1 cellular context compared by ENCODE assay signal in genomic region chr20:63519765-63520593, GRCh38.
TF ChIP-seq lines count a peak whose summit lies in the region.

No MANE protein-coding gene starts in this region.

TF ChIP-seq in HepG2, 621 proteins besides CTCF, POLR2A, EP300 and RAD21 (continues in another document):
- TF ChIP-seq ZNF777 (CRISPR knock-in tag; IDR thresholded peaks at IDR 0.05) = peak; percentile 90; the same call in 1 of the 2 replicates
- TF ChIP-seq, protein P1, sequence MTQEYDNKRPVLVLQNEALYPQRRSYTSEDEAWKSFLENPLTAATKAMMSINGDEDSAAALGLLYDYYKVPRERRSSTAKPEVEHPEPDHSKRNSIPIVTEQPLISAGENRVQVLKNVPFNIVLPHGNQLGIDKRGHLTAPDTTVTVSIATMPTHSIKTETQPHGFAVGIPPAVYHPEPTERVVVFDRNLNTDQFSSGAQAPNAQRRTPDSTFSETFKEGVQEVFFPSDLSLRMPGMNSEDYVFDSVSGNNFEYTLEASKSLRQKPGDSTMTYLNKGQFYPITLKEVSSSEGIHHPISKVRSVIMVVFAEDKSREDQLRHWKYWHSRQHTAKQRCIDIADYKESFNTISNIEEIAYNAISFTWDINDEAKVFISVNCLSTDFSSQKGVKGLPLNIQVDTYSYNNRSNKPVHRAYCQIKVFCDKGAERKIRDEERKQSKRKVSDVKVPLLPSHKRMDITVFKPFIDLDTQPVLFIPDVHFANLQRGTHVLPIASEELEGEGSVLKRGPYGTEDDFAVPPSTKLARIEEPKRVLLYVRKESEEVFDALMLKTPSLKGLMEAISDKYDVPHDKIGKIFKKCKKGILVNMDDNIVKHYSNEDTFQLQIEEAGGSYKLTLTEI (CRISPR knock-in tag; conservative IDR thresholded peaks at IDR 0.05) = no peak
- TF ChIP-seq, protein P2, sequence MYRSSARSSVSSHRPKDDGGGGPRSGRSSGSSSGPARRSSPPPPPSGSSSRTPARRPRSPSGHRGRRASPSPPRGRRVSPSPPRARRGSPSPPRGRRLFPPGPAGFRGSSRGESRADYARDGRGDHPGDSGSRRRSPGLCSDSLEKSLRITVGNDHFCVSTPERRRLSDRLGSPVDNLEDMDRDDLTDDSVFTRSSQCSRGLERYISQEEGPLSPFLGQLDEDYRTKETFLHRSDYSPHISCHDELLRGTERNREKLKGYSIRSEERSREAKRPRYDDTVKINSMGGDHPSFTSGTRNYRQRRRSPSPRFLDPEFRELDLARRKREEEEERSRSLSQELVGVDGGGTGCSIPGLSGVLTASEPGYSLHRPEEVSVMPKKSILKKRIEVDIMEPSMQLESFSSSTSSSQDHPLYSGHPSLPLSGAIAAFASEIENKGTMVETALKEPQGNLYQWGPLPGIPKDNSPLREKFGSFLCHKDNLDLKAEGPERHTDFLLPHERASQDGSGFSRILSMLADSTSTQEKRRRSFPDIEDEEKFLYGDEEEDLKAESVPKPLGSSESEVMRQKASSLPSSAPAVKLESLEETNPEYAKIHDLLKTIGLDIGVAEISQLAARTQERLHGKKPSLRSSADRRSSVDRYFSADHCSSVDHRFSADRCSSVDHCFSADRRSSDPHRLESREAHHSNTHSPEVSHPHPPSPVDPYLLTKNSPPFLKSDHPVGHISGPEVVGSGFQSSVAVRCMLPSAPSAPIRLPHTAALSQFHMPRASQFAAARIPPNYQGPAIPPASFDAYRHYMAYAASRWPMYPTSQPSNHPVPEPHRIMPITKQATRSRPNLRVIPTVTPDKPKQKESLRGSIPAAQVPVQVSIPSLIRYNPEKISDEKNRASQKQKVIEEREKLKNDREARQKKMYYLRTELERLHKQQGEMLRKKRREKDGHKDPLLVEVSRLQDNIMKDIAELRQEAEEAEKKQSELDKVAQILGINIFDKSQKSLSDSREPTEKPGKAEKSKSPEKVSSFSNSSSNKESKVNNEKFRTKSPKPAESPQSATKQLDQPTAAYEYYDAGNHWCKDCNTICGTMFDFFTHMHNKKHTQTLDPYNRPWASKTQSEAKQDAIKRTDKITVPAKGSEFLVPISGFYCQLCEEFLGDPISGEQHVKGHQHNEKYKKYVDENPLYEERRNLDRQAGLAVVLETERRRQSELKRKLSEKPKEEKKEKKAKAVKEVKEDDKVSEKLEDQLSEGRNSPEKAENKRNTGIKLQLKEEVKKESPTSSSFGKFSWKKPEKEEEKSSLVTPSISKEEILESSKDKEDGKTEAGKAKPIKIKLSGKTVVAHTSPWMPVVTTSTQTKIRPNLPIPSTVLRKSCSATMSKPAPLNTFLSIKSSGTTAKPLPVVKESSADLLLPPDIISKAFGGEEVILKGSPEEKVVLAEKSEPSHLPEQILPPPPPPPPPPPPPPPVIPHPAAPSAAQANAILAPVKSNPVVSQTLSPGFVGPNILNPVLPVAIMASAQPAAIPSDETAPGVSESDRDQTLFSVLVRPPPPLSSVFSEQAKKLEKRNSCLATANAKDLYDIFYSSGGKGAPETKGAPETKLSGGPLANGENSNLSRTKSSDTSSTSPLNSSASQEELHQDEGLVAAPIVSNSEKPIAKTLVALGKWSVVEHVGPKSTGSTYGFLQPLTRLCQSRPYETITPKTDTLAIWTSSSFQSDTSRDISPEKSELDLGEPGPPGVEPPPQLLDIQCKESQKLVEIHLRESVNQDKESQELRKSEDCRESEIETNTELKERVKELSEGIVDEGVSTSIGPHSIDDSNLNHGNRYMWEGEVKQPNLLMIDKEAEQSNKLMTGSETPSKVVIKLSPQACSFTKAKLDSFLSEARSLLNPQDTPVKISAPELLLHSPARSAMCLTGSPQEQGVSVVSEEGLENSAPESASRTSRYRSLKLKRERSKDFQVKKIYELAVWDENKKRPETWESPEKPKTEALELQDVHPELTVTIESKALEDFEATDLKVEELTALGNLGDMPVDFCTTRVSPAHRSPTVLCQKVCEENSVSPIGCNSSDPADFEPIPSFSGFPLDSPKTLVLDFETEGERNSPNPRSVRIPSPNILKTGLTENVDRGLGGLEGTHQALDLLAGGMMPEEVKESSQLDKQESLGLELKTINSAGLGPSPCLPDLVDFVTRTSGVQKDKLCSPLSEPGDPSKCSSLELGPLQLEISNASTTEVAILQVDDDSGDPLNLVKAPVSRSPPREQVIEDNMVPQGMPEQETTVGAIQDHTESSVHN (CRISPR knock-in tag; IDR thresholded peaks at IDR 0.05) = no peak
- no peak for TF ChIP-seq JUND (CRISPR knock-in tag; IDR thresholded peaks at IDR 0.05)
- TF ChIP-seq KDM5B (CRISPR knock-in tag; IDR thresholded peaks at IDR 0.05; ENCODE audit: borderline replicate concordance) = peak; percentile 71; the same call in 1 of the 2 replicates
- no peak for TF ChIP-seq XBP1 (CRISPR knock-in tag; IDR thresholded peaks at IDR 0.05)
- no peak for TF ChIP-seq MZF1 (CRISPR knock-in tag; IDR thresholded peaks at IDR 0.05; ENCODE audit: borderline replicate concordance)
- no peak for TF ChIP-seq ZNF317 (CRISPR knock-in tag; IDR thresholded peaks at IDR 0.05)
- no peak for TF ChIP-seq DR1 (CRISPR knock-in tag; IDR thresholded peaks at IDR 0.05)
- peak; percentile 23; the same call in 1 of the 2 replicates for TF ChIP-seq HOXD1 (CRISPR knock-in tag; IDR thresholded peaks at IDR 0.05)
- no peak for TF ChIP-seq TEAD2 (CRISPR knock-in tag; IDR thresholded peaks at IDR 0.05)
- no peak for TF ChIP-seq ZNF557 (CRISPR knock-in tag; IDR thresholded peaks at IDR 0.05)
- TF ChIP-seq ZNF703 (CRISPR knock-in tag; IDR thresholded peaks at IDR 0.05; ENCODE audit: borderline replicate concordance) = 0 out of 2 replicates have a peak, but pooled peaks have one; percentile 51
- TF ChIP-seq ZBTB42 (CRISPR knock-in tag; IDR thresholded peaks at IDR 0.05) = no peak
- TF ChIP-seq RORA (CRISPR knock-in tag; IDR thresholded peaks at IDR 0.05) = no peak
- no peak for TF ChIP-seq ATF7 (IDR thresholded peaks at IDR 0.05)
- no peak for TF ChIP-seq ATF7 (CRISPR knock-in tag; IDR thresholded peaks at IDR 0.05)
- no peak for TF ChIP-seq KAT8 (CRISPR knock-in tag; IDR thresholded peaks at IDR 0.05)
- no peak; the same call in 1 of the 2 replicates for TF ChIP-seq THAP11 (CRISPR knock-in tag; IDR thresholded peaks at IDR 0.05)
- 0 out of 2 replicates have a peak, but pooled peaks have one; percentile 19 for TF ChIP-seq ZNF280B (CRISPR knock-in tag; IDR thresholded peaks at IDR 0.05; ENCODE audit: borderline replicate concordance)
- TF ChIP-seq EED (CRISPR knock-in tag; IDR thresholded peaks at IDR 0.05) = peak; percentile 23; the same call in 1 of the 2 replicates
- TF ChIP-seq ZNF607 (CRISPR knock-in tag; IDR thresholded peaks at IDR 0.05; ENCODE audit: borderline replicate concordance) = no peak
- TF ChIP-seq, protein P3, sequence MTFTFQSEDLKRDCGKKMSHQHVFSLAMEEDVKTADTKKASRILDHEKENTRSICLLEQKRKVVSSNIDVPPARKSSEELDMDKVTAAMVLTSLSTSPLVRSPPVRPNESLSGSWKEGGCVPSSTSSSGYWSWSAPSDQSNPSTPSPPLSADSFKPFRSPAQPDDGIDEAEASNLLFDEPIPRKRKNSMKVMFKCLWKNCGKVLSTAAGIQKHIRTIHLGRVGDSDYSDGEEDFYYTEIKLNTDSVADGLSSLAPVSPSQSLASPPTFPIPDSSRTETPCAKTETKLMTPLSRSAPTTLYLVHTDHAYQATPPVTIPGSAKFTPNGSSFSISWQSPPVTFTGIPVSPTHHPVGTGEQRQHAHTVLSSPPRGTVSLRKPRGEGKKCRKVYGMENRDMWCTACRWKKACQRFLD (CRISPR knock-in tag; IDR thresholded peaks at IDR 0.05; ENCODE audit: borderline replicate concordance) = 0 out of 2 replicates have a peak, but pooled peaks have one; percentile 40
- 0 out of 2 replicates have a peak, but pooled peaks have one; percentile 5 for TF ChIP-seq ARHGAP35 (CRISPR knock-in tag; IDR thresholded peaks at IDR 0.05; ENCODE audit: borderline replicate concordance)
- TF ChIP-seq, protein P4, sequence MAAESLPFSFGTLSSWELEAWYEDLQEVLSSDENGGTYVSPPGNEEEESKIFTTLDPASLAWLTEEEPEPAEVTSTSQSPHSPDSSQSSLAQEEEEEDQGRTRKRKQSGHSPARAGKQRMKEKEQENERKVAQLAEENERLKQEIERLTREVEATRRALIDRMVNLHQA (CRISPR knock-in tag; IDR thresholded peaks at IDR 0.05) = no peak
- TF ChIP-seq FOXO1 (CRISPR knock-in tag; IDR thresholded peaks at IDR 0.05) = no peak
- TF ChIP-seq TBX3 (IDR thresholded peaks at IDR 0.05; ENCODE audit: borderline replicate concordance) = no peak
- no peak for TF ChIP-seq CBX5 (CRISPR knock-in tag; IDR thresholded peaks at IDR 0.05; ENCODE audit: borderline replicate concordance)
- no peak for TF ChIP-seq MAX (IDR thresholded peaks at IDR 0.05)
- no peak for TF ChIP-seq MBD4 (IDR thresholded peaks at IDR 0.05; ENCODE audit: borderline replicate concordance, low read length)
- 0 out of 2 replicates have a peak, but pooled peaks have one; percentile 33 for TF ChIP-seq HOXA9 (CRISPR knock-in tag; IDR thresholded peaks at IDR 0.05; ENCODE audit: borderline replicate concordance)
- no peak for TF ChIP-seq ZNF737 (CRISPR knock-in tag; IDR thresholded peaks at IDR 0.05; ENCODE audit: borderline replicate concordance)
- no peak for TF ChIP-seq CHD2 (IDR thresholded peaks at IDR 0.05; ENCODE audit: low read depth, low read length)
- TF ChIP-seq HDAC2 (CRISPR knock-in tag; IDR thresholded peaks at IDR 0.05) = no peak
- TF ChIP-seq ZNF468 (CRISPR knock-in tag; IDR thresholded peaks at IDR 0.05) = no peak
- TF ChIP-seq, protein P5, sequence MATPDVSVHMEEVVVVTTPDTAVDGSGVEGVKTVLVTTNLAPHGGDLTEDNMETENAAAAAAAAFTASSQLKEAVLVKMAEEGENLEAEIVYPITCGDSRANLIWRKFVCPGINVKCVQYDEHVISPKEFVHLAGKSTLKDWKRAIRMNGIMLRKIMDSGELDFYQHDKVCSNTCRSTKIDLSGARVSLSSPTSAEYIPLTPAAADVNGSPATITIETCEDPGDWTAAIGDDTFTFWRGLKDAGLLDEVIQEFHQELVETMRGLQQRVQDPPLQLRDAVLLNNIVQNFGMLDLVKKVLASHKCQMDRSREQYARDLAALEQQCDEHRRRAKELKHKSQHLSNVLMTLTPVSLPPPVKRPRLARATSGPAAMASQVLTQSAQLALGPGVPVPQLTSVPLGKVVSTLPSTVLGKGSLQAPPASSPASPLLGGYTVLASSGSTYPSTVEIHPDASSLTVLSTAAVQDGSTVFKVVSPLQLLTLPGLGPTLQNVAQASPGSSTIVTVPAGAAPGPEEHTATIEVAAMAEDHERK (CRISPR knock-in tag; IDR thresholded peaks at IDR 0.05; ENCODE audit: low read depth) = no peak
- peak; percentile 16; the same call in 1 of the 2 replicates for TF ChIP-seq SAP130 (CRISPR knock-in tag; IDR thresholded peaks at IDR 0.05; ENCODE audit: low read depth)
- TF ChIP-seq ZNF879 (CRISPR knock-in tag; IDR thresholded peaks at IDR 0.05) = 0 out of 2 replicates have a peak, but pooled peaks have one; percentile 33
- no peak for TF ChIP-seq CEBPB (IDR thresholded peaks at IDR 0.05; ENCODE audit: borderline replicate concordance, low read depth, low read length)
- TF ChIP-seq ZSCAN12 (CRISPR knock-in tag; IDR thresholded peaks at IDR 0.05) = no peak
- TF ChIP-seq HBP1 (CRISPR knock-in tag; IDR thresholded peaks at IDR 0.05; ENCODE audit: low read depth) = no peak
- TF ChIP-seq, protein P6, sequence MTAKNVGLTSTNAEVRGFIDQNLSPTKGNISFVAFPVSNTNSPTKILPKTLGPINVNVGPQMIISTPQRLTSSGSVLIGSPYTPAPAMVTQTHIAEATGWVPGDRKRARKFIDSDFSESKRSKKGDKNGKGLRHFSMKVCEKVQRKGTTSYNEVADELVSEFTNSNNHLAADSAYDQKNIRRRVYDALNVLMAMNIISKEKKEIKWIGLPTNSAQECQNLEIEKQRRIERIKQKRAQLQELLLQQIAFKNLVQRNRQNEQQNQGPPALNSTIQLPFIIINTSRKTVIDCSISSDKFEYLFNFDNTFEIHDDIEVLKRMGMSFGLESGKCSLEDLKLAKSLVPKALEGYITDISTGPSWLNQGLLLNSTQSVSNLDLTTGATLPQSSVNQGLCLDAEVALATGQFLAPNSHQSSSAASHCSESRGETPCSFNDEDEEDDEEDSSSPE (CRISPR knock-in tag; IDR thresholded peaks at IDR 0.05) = no peak
- TF ChIP-seq RXRB (CRISPR knock-in tag; IDR thresholded peaks at IDR 0.05; ENCODE audit: borderline replicate concordance) = no peak
- TF ChIP-seq SRF (IDR thresholded peaks at IDR 0.05; ENCODE audit: low read depth, low read length) = no peak
- TF ChIP-seq, protein P7, sequence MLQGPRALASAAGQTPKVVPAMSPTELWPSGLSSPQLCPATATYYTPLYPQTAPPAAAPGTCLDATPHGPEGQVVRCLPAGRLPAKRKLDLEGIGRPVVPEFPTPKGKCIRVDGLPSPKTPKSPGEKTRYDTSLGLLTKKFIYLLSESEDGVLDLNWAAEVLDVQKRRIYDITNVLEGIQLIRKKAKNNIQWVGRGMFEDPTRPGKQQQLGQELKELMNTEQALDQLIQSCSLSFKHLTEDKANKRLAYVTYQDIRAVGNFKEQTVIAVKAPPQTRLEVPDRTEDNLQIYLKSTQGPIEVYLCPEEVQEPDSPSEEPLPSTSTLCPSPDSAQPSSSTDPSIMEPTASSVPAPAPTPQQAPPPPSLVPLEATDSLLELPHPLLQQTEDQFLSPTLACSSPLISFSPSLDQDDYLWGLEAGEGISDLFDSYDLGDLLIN (CRISPR knock-in tag; IDR thresholded peaks at IDR 0.05; ENCODE audit: borderline replicate concordance) = no peak
- TF ChIP-seq ATM (IDR thresholded peaks at IDR 0.05; ENCODE audit: borderline replicate concordance) = no peak
- TF ChIP-seq NCOA2 (CRISPR knock-in tag; IDR thresholded peaks at IDR 0.05) = no peak
- no peak for TF ChIP-seq ZNF337 (CRISPR knock-in tag; IDR thresholded peaks at IDR 0.05; ENCODE audit: borderline replicate concordance, low read depth)
- TF ChIP-seq XRCC5 (optimal IDR thresholded peaks at IDR 0.05; ENCODE audit: low read length) = no peak
- TF ChIP-seq PITX1 (CRISPR knock-in tag; IDR thresholded peaks at IDR 0.05) = no peak
